ENCODE assay signal across 12 cellular contexts in genomic region chr22:42217019-42217751, GRCh38. TPM values are rescaled to one million over a fixed set of nuclear protein-coding genes. Genes with fewer than 3 reads are reported as not detected.
DNase-seq lines count a peak whose midpoint lies in the region; ATAC-seq, FAIRE-seq and TF ChIP-seq lines count a peak whose summit lies in the region.
"Had no signal": no experiment of that assay in that cellular context is flagged by ENCODE, and none has a peak within 500 bp of the region (broad histone marks: within the 10 kb centered on the region; RNA-seq: fewer than 3 reads in every experiment).

No MANE protein-coding gene starts in this region.

- DNase-seq in GM13976 (ENCODE audit: low spot score) = peak; percentile 43
- DNase-seq in GM12878 (ENCODE audit: low read depth, low spot score) = peak; percentile 19
- no peak for DNase-seq in neural crest cell (ENCODE audit: low read depth, low spot score)
- no peak for DNase-seq in right atrium auricular region (ENCODE audit: low spot score)
- DNase-seq in right cardiac atrium = no peak
- DNase-seq: Calu3, kidney, NCI-H2171, OCI-M1 had no signal

- ATAC-seq in GM12878 = peak; percentile 56
- no peak for ATAC-seq in right cardiac atrium
- no peak for ATAC-seq in HG02763 (IDR thresholded peaks at IDR 0.05; ENCODE audit: unreplicated experiment)

- H3K9ac ChIP-seq in HUES48 (ENCODE audit: low read depth, low read length) (no peak overlapping the region), GM12878 (ENCODE audit: control insufficient read depth, insufficient read depth, low read length) (no peak overlapping the region)

- H3K9me3 ChIP-seq in HUES48 (ENCODE audit: control insufficient read depth, insufficient read depth, low read length) (no peaks in the 10 kb centered on the region), GM12878 (replicated peaks; ENCODE audit: control insufficient read depth, insufficient read depth, low read length) (no peaks in the 10 kb centered on the region), right atrium auricular region (no peaks in the 10 kb centered on the region), right cardiac atrium (ENCODE audit: control insufficient read depth, low read length) (no peaks in the 10 kb centered on the region)
- H3K9me3 ChIP-seq: neutrophil had no signal

- RAD21 ChIA-PET in GM12878 (lab: Charles Lee; ENCODE audit: unreplicated experiment) = interaction anchor here (1.0 to 2.9 kb wide), 5 partner anchors 11 to 241 kb away, joined by 3 to 11 read pairs (median 3); no protein-coding TSS in a partner anchor

- H3K27me3 ChIP-seq in HUES48 (ENCODE audit: control insufficient read depth, insufficient read depth, low read length) = no peaks in the 10 kb centered on the region
- H3K27me3 ChIP-seq in GM12878 (replicated peaks in 1 of 2; ENCODE audit: control insufficient read depth in 2 of 2, insufficient read depth in 2 of 2, low read length in 1 of 2) = no peaks in the 10 kb centered on the region
- H3K27me3 ChIP-seq in right atrium auricular region = no peaks in the 10 kb centered on the region
- no peaks in the 10 kb centered on the region for H3K27me3 ChIP-seq in right cardiac atrium (ENCODE audit: control insufficient read depth, insufficient read depth)
- H3K27me3 ChIP-seq: neutrophil had no signal

- H3K36me3 ChIP-seq in HUES48 (ENCODE audit: control insufficient read depth, insufficient read depth, low read length) (peaks cover 31% of the 10 kb centered on the region), GM12878 (ENCODE audit: control insufficient read depth in 2 of 2, insufficient read depth in 2 of 2, low read length in 1 of 2) (peaks cover 19 to 24% of the 10 kb centered on the region in 2 experiments), right atrium auricular region (peaks cover 19% of the 10 kb centered on the region)

- SMC1A ChIA-PET in GM12878 (lab: Charles Lee; ENCODE audit: uncharacterized antibody, unreplicated experiment) = interaction anchor here (0.6 to 2.9 kb wide), 18 partner anchors 9 to 226 kb away, joined by 3 to 15 read pairs (median 4); no protein-coding TSS in a partner anchor

- CTCF ChIA-PET in GM12878 (lab: Yijun Ruan, JAX) = interaction anchor here (0.7 to 2.1 kb wide), 5 partner anchors 10 to 242 kb away, joined by 3 to 9 read pairs (median 4); no protein-coding TSS in a partner anchor

- H3K4me3 Mint-ChIP-seq in neural crest cell = no peak overlapping the region

- FAIRE-seq in GM12878 (lab: Jason Lieb, UNC) = no peak
- FAIRE-seq: kidney had no signal

- H3K4me1 ChIP-seq in HUES48 (ENCODE audit: control insufficient read depth, insufficient read depth, low read length) (peaks cover 29% of the 10 kb centered on the region), GM12878 (ENCODE audit: control insufficient read depth, insufficient read depth, low read length) (peaks cover 23% of the 10 kb centered on the region), right atrium auricular region (peaks cover 0 to 27% of the 10 kb centered on the region in 2 donors), right cardiac atrium (ENCODE audit: control insufficient read depth, insufficient read depth, low read length) (peaks cover 7% of the 10 kb centered on the region)

- BruUV-seq in GM12878 (replicated peaks; lab: Mats Ljungman, UMichigan) = no TSS peak

- no peaks in the 10 kb centered on the region for H3K9me3 Mint-ChIP-seq in neural crest cell

- in situ Hi-C loops in GM13976 (cut with MboI; ENCODE audit: low sequenced_read_pairs, unreplicated experiment) (no loop called here), GM12878 (cut with MboI) (no loop called here)

- no peak for TF ChIP-seq POLR2A in GM12878 (IDR thresholded peaks at IDR 0.05; ENCODE audit: low read depth, low read length)

- peak overlapping the region; percentile 5 for H3K27ac Mint-ChIP-seq in neural crest cell (ENCODE audit: unreplicated experiment)

- no peak for TF ChIP-seq RAD21 in GM12878 (IDR thresholded peaks at IDR 0.05; ENCODE audit: insufficient read depth, low read depth, low read length)

- no peak for TF ChIP-seq EP300 in GM12878 (IDR thresholded peaks at IDR 0.05; ENCODE audit: borderline replicate concordance in 1 of 2, control insufficient read depth in 1 of 2, low read depth in 2 of 2, low read length in 2 of 2)

- WGBS in GM12878 (ENCODE audit: insufficient coverage, insufficient replicate concordance, low lambda C conversion rate, missing lambda C conversion rate) = 2% methylated on average over 3 of the region's 3 CpGs
- WGBS in right cardiac atrium = 86% methylated on average over 3 of the region's 3 CpGs

- H2AFZ ChIP-seq in GM12878 (ENCODE audit: control insufficient read depth, low read depth, low read length) = no peak overlapping the region

- H4K20me1 ChIP-seq in GM12878 (ENCODE audit: control insufficient read depth, insufficient read depth) = peaks cover 8% of the 10 kb centered on the region

- peaks cover 5% of the 10 kb centered on the region for H3K36me3 Mint-ChIP-seq in neural crest cell (ENCODE audit: low read depth)

- H3K79me2 ChIP-seq in GM12878 (ENCODE audit: control insufficient read depth, insufficient read depth, low read length) = peaks cover 45% of the 10 kb centered on the region

- H3K4me2 ChIP-seq in GM12878 (ENCODE audit: control insufficient read depth, insufficient read depth) = peak overlapping the region; percentile 23

- H3K27ac ChIP-seq in HUES48 (ENCODE audit: low read depth, low read length) = peak overlapping the region; percentile 84
- peak overlapping the region; percentile 66 for H3K27ac ChIP-seq in GM12878 (ENCODE audit: control insufficient read depth, insufficient read depth)
- H3K27ac ChIP-seq in right atrium auricular region = no peak overlapping the region
- H3K27ac ChIP-seq in right cardiac atrium (ENCODE audit: low read length) = no peak overlapping the region
- H3K27ac ChIP-seq: neutrophil had no signal

- H3K4me3 ChIP-seq in HUES48 (ENCODE audit: low read depth, low read length) = peak overlapping the region; percentile 28; the same call in 1 of the 2 replicates
- H3K4me3 ChIP-seq in GM12878 = no peak overlapping the region
- no peak overlapping the region for H3K4me3 ChIP-seq in right atrium auricular region
- H3K4me3 ChIP-seq in right cardiac atrium (ENCODE audit: low read length) = no peak overlapping the region

- POLR2A ChIA-PET in GM12878 (lab: Charles Lee) = interaction anchor here (0.6 to 1.4 kb wide), 5 partner anchors 9 to 44 kb away, joined by 3 to 4 read pairs (median 3); no protein-coding TSS in a partner anchor

- no peaks in the 10 kb centered on the region for H3K27me3 Mint-ChIP-seq in neural crest cell (ENCODE audit: low read depth)

- H3K4me1 Mint-ChIP-seq in neural crest cell = peaks cover 46% of the 10 kb centered on the region

- no peak for TF ChIP-seq CTCF in GM13976 (IDR thresholded peaks at IDR 0.05; ENCODE audit: borderline replicate concordance, control extremely low read depth, extremely low read depth, insufficient read depth, missing control alignments)
- no peak for TF ChIP-seq CTCF in GM12878 (IDR thresholded peaks at IDR 0.05 in 2 of 3, conservative IDR thresholded peaks at IDR 0.05 in 1 of 3; ENCODE audit: control insufficient read depth in 2 of 3, extremely low read depth in 1 of 3, insufficient read depth in 1 of 3, low read depth in 3 of 3, low read length in 3 of 3)
- TF ChIP-seq CTCF in neural crest cell (conservative IDR thresholded peaks at IDR 0.05) = no peak
- no peak for TF ChIP-seq CTCF in right atrium auricular region (IDR thresholded peaks at IDR 0.05)

- intact Hi-C loops in GM12878 (cut with micrococcal nuclease; ENCODE audit: unreplicated experiment) = no loop called here
- intact Hi-C loops in right cardiac atrium (cut with DNase I) = no loop called here

TF ChIP-seq in GM12878, 131 proteins besides CTCF, POLR2A, EP300 and RAD21 (continues in another document):
- no peak for TF ChIP-seq SP1 (IDR thresholded peaks at IDR 0.05; ENCODE audit: low read depth, low read length)
- no peak for TF ChIP-seq TCF12 (IDR thresholded peaks at IDR 0.05; ENCODE audit: low read depth, low read length)
- TF ChIP-seq HDAC2 (IDR thresholded peaks at IDR 0.05) = no peak

RNA-seq across cellular contexts. Expression of gene TCF20, which starts 53.3 kb away (rescaled TPM):
- 92.0 and 98.0 TPM in 2 replicates for total RNA-seq in GM12878 (2013; cell fraction: nucleolus; rRNA removed)
- total RNA-seq in GM12878 (2014; rRNA removed) = 28.4 TPM in 2 replicates
- 26.4 and 26.9 TPM in 2 replicates for total RNA-seq in GM12878 (2014; rRNA removed; fragmentation: Illumina TruSeq; extraction: Trizol)
- total RNA-seq in GM12878 (2021) = 52.9 and 56.9 TPM in 2 replicates
- 8.2 TPM for polyA plus RNA-seq in GM12878 (2011; ENCODE audit: low read depth)
- 16.7 and 23.9 TPM in 2 replicates for polyA plus RNA-seq in GM12878 (2011; rRNA removed)
- 24.2 and 25.6 TPM in 2 replicates for polyA plus RNA-seq in GM12878 (2011; cell fraction: cytosol; rRNA removed)
- 21.6 and 21.7 TPM in 2 replicates for polyA plus RNA-seq in GM12878 (2011; cell fraction: nucleus; rRNA removed)
- 14.0 and 15.1 TPM in 2 replicates for polyA plus RNA-seq in GM12878 (2012)
- 21.0 and 23.4 TPM in 2 replicates for polyA plus RNA-seq in GM12878 (2014; fragmentation: Illumina TruSeq; extraction: Trizol)
- under 1 TPM; 0.69 to 0.89 TPM for polyA plus RNA-seq in GM12878 (2014; fragmentation: Nextera tagmentation; extraction: Ambion mirVana)
- 19.3 and 21.8 TPM in 2 replicates for polyA plus RNA-seq in GM12878 (2014; rRNA removed)
- under 1 TPM; 0.64 to 0.80 TPM for polyA plus RNA-seq in GM12878 (2016; fragmentation: Nextera tagmentation; extraction: Ambion mirVana)
- 60.0 and 66.1 TPM in 2 replicates for polyA minus RNA-seq in GM12878 (2011; rRNA and poly(A)+ RNA removed)
- polyA minus RNA-seq in GM12878 (2011; cell fraction: cytosol; rRNA and poly(A)+ RNA removed) = 26.2 and 29.5 TPM in 2 replicates
- 24.1 and 33.6 TPM in 2 replicates for polyA minus RNA-seq in GM12878 (2011; cell fraction: nucleus; rRNA and poly(A)+ RNA removed)
- 65.0 and 67.5 TPM in 2 replicates for total RNA-seq in neural crest cell
- 10 to 100 TPM; 13.6 to 15.5 TPM for total RNA-seq in right atrium auricular region
- 10 to 100 TPM; 16.3 to 19.6 (median 17.9) TPM for total RNA-seq in right cardiac atrium
- polyA plus RNA-seq in right cardiac atrium = 6.5 TPM

Comparison
In these comparisons a context has a peak if more than half of its experiments do, and no peak if none do; other contexts are left out.
1. DNase-seq: peak in GM13976 (single experiment) and GM12878 (single experiment); none in neural crest cell (single experiment), right atrium auricular region (single experiment) and right cardiac atrium (0 of 3).
2. H3K27ac ChIP-seq: peak in HUES48 (single experiment) and GM12878 (single experiment); none in right atrium auricular region (0 of 2) and right cardiac atrium (single experiment).